In genomic region chrX:86149089-86149488, GRCh38 we compare ENCODE assay signal across 12 cellular contexts. TPM values are rescaled to one million over a fixed set of nuclear protein-coding genes. Genes with fewer than 3 reads are reported as not detected.
A peak's percentile ranks its signal among the peaks of the same experiment; 100 is the strongest.
DNase-seq lines count a peak whose midpoint lies in the region; ATAC-seq, FAIRE-seq and TF ChIP-seq lines count a peak whose summit lies in the region.
"Had no signal": no experiment of that assay in that cellular context is flagged by ENCODE, and none has a peak within 500 bp of the region (broad histone marks: within the 10 kb centered on the region; RNA-seq: fewer than 3 reads in every experiment).

No MANE protein-coding gene starts in this region.

- DNase-seq in activated T-cell treated with anti-CD3 and anti-CD28 coated beads, Interleukin-2, amount 50 U/mL, for 4 hours = no peak
- no peak for DNase-seq in activated T-cell treated with anti-CD3 and anti-CD28 coated beads, Interleukin-2, amount 50 U/mL, for 1 hour
- no peak for DNase-seq in activated T-helper 2 cell treated with anti-CD3 and anti-CD28 coated beads, Interferon-gamma antibody, Interleukin-2, Interleukin-4, amounts not matched to agents 10 μg/mL and 5 μg/mL and 100 μg/mL, durations not matched to agents 14 hours and 24 hours and 36 hours (ENCODE audit: low spot score)
- DNase-seq in kidney = no peak
- DNase-seq in GM19239 (ENCODE audit: insufficient read length, low spot score) = no peak
- no peak for DNase-seq in activated CD8-positive, alpha-beta memory T cell treated with anti-CD3 and anti-CD28 coated beads, Interleukin-2, amount 50 U/mL, for 4 hours
- DNase-seq: NCI-H526 treated with DMSO at 0.1 percent for 48 hours, T1000 had no signal

- no peak overlapping the region for H3K9ac ChIP-seq in kidney (ENCODE audit: low read length in 2 of 2)
- H3K9ac ChIP-seq in stomach smooth muscle (ENCODE audit: low read length in 2 of 2) = no peak overlapping the region

- H3K9me3 ChIP-seq in kidney (ENCODE audit: control insufficient read depth in 1 of 2, low read length in 2 of 2) = no peaks in the 10 kb centered on the region
- no peaks in the 10 kb centered on the region for H3K9me3 ChIP-seq in stomach smooth muscle (ENCODE audit: control insufficient read depth in 2 of 2, low read length in 2 of 2)

- no peak for TF ChIP-seq CTCF in kidney (IDR thresholded peaks at IDR 0.05; ENCODE audit: borderline replicate concordance, extremely low read depth, insufficient read depth)

- H3K9me3 Mint-ChIP-seq in activated T-cell treated with anti-CD3 and anti-CD28 coated beads, Interleukin-2, amount 50 U/mL, for 4 hours = no peaks in the 10 kb centered on the region
- no peaks in the 10 kb centered on the region for H3K9me3 Mint-ChIP-seq in activated T-helper 2 cell treated with anti-CD3 and anti-CD28 coated beads, Interferon-gamma antibody, Interleukin-2, Interleukin-4, amounts not matched to agents 10 μg/mL and 5 μg/mL and 100 μg/mL, durations not matched to agents 14 hours and 24 hours and 36 hours

- FAIRE-seq in kidney (lab: Jason Lieb, UNC) = no peak
- no peak for FAIRE-seq in GM19239 (lab: Jason Lieb, UNC)

- peaks cover 7 to 16% of the 10 kb centered on the region in 2 donors for H3K27me3 ChIP-seq in stomach smooth muscle (ENCODE audit: control insufficient read depth in 1 of 2, insufficient read depth in 2 of 2, low read length in 2 of 2)

- no peak for ATAC-seq in activated T-cell treated with anti-CD3 and anti-CD28 coated beads, Interleukin-2, amount 50 U/mL, for 4 hours
- ATAC-seq in GM19023 (IDR thresholded peaks at IDR 0.05; ENCODE audit: unreplicated experiment) = no peak

- H3K36me3 ChIP-seq in kidney (ENCODE audit: control insufficient read depth in 1 of 2, insufficient read depth in 2 of 2, low read length in 2 of 2) (no peaks in the 10 kb centered on the region), stomach smooth muscle (ENCODE audit: control insufficient read depth in 2 of 2, insufficient read depth in 2 of 2, low read length in 2 of 2) (no peaks in the 10 kb centered on the region)

- H3K4me3 Mint-ChIP-seq in activated T-cell treated with anti-CD3 and anti-CD28 coated beads, Interleukin-2, amount 50 U/mL, for 4 hours = peak overlapping the region; percentile 6
- peak overlapping the region; percentile 61 for H3K4me3 Mint-ChIP-seq in activated T-helper 2 cell treated with anti-CD3 and anti-CD28 coated beads, Interferon-gamma antibody, Interleukin-2, Interleukin-4, amounts not matched to agents 10 μg/mL and 5 μg/mL and 100 μg/mL, durations not matched to agents 14 hours and 24 hours and 36 hours (ENCODE audit: low read depth)

- intact Hi-C loops in activated T-helper 2 cell treated with anti-CD3 and anti-CD28 coated beads, Interferon-gamma antibody, Interleukin-2, Interleukin-4, amounts not matched to agents 10 μg/mL and 5 μg/mL and 100 μg/mL, durations not matched to agents 14 hours and 24 hours and 36 hours (cut with micrococcal nuclease) = no loop called here
- intact Hi-C loops in kidney (cut with DNase I) = no loop called here

- H3K27ac ChIP-seq in kidney (ENCODE audit: low read depth in 2 of 2, low read length in 2 of 2) (no peak overlapping the region), stomach smooth muscle (ENCODE audit: low read length) (no peak overlapping the region)
- H3K27ac ChIP-seq: C4-2B had no signal

- no peak overlapping the region for H3K27ac Mint-ChIP-seq in activated T-helper 2 cell treated with anti-CD3 and anti-CD28 coated beads, Interferon-gamma antibody, Interleukin-2, Interleukin-4, amounts not matched to agents 10 μg/mL and 5 μg/mL and 100 μg/mL, durations not matched to agents 14 hours and 24 hours and 36 hours

- H3K4me3 ChIP-seq in kidney (ENCODE audit: low read length in 2 of 2) (peak overlapping the region; percentile 55 to 61), stomach smooth muscle (ENCODE audit: low read length in 2 of 2) (peak overlapping the region; percentile 48 to 60)

- H3K4me1 ChIP-seq in kidney (ENCODE audit: control insufficient read depth in 1 of 2, insufficient read depth in 1 of 2, low read depth in 1 of 2, low read length in 2 of 2) = no peaks in the 10 kb centered on the region
- H3K4me1 ChIP-seq in stomach smooth muscle (ENCODE audit: control insufficient read depth, insufficient read depth, low read length) = peaks cover 11% of the 10 kb centered on the region

- H3K4me1 Mint-ChIP-seq in activated T-cell treated with anti-CD3 and anti-CD28 coated beads, Interleukin-2, amount 50 U/mL, for 4 hours (ENCODE audit: low read depth) = peaks cover 12% of the 10 kb centered on the region
- no peaks in the 10 kb centered on the region for H3K4me1 Mint-ChIP-seq in activated T-helper 2 cell treated with anti-CD3 and anti-CD28 coated beads, Interferon-gamma antibody, Interleukin-2, Interleukin-4, amounts not matched to agents 10 μg/mL and 5 μg/mL and 100 μg/mL, durations not matched to agents 14 hours and 24 hours and 36 hours (ENCODE audit: low read depth)

- H3K36me3 Mint-ChIP-seq in activated T-cell treated with anti-CD3 and anti-CD28 coated beads, Interleukin-2, amount 50 U/mL, for 4 hours (ENCODE audit: insufficient read depth) = no peaks in the 10 kb centered on the region
- no peaks in the 10 kb centered on the region for H3K36me3 Mint-ChIP-seq in activated T-helper 2 cell treated with anti-CD3 and anti-CD28 coated beads, Interferon-gamma antibody, Interleukin-2, Interleukin-4, amounts not matched to agents 10 μg/mL and 5 μg/mL and 100 μg/mL, durations not matched to agents 14 hours and 24 hours and 36 hours (ENCODE audit: low read depth)

- peaks cover 24% of the 10 kb centered on the region for H3K27me3 Mint-ChIP-seq in activated T-cell treated with anti-CD3 and anti-CD28 coated beads, Interleukin-2, amount 50 U/mL, for 4 hours (ENCODE audit: low read depth)
- H3K27me3 Mint-ChIP-seq in activated T-helper 2 cell treated with anti-CD3 and anti-CD28 coated beads, Interferon-gamma antibody, Interleukin-2, Interleukin-4, amounts not matched to agents 10 μg/mL and 5 μg/mL and 100 μg/mL, durations not matched to agents 14 hours and 24 hours and 36 hours (ENCODE audit: low read depth) = peaks cover 25% of the 10 kb centered on the region

RNA-seq across cellular contexts. Expression of gene DACH2, which starts 0.8 kb away (rescaled TPM):
- not detected for total RNA-seq in activated T-cell treated with anti-CD3 and anti-CD28 coated beads, Interleukin-2, amount 50 U/mL, for 4 hours
- total RNA-seq in activated T-helper 2 cell treated with anti-CD3 and anti-CD28 coated beads, Interferon-gamma antibody, Interleukin-2, Interleukin-4, amounts not matched to agents 10 μg/mL and 5 μg/mL and 100 μg/mL, durations not matched to agents 14 hours and 24 hours and 36 hours = not detected in 2 replicates
- 0.47 TPM for total RNA-seq in kidney
- polyA plus RNA-seq in kidney (ENCODE audit: insufficient read depth, low read depth, low replicate concordance) = 1.1 TPM
- total RNA-seq: M059J had no signal
